In the genomic region with DNA sequence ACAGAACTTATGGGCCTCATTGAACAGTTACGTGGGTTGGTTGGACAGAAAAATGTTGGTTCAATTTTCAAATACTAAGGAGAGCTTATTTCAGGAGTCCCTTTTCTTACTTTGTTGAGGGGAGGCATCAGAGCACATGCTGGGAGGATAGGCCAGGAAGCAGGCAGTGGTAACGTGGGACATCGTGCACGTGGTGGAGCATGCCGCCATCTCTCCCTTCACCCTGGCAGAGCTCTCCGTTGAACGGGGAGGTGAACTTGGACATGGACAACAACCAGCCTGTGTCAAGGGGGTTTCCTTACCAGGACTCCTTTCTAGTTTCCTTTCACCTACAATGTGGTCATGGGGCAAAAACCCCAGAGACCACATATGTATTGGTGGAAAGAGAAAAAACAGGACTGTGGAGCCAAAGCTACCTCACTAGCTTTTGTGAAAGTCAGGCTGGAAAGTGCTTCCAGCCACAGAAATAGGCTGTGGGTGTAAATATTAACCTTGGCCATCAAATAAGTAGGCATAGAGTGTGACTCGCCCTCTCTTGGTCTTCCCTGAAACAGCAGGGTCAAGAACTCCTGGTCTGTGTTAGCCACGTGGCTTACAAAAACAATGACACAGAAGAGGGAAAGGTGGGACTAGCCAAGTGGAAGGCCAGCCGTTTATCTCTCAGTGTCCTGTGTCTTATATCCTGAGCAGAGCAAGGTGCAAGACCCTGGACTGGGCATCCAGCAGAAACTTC, we compare ENCODE assay signal across 8 cellular contexts. TPM values are rescaled to one million over a fixed set of nuclear protein-coding genes. Genes with fewer than 3 reads are reported as not detected.
A peak's percentile ranks its signal among the peaks of the same experiment; 100 is the strongest.
DNase-seq lines count a peak whose midpoint lies in the region; ATAC-seq, FAIRE-seq and TF ChIP-seq lines count a peak whose summit lies in the region.

No MANE protein-coding gene starts in this region.

- TF ChIP-seq RAD21 in IMR-90 (IDR thresholded peaks at IDR 0.05; ENCODE audit: low read length) (0 out of 2 replicates have a peak, but pooled peaks have one; percentile 17), GM12878 (IDR thresholded peaks at IDR 0.05; ENCODE audit: insufficient read depth, low read depth, low read length) (no peak)

- dilution Hi-C loops in IMR-90 (cut with HindIII; ENCODE audit: low sequenced_read_pairs, unreplicated experiment) = no loop called here

- SMC1A ChIA-PET in GM12878 (lab: Charles Lee; ENCODE audit: uncharacterized antibody, unreplicated experiment) = interaction anchor here (0.7 to 1.2 kb wide), 2 partner anchors 9 to 45 kb away, joined by 3 read pairs; no protein-coding TSS in a partner anchor

- peaks cover 35% of the 10 kb centered on the region for H4K20me1 ChIP-seq in IMR-90 (ENCODE audit: insufficient read depth, low read length)
- H4K20me1 ChIP-seq in GM12878 (ENCODE audit: control insufficient read depth, insufficient read depth) = no peaks in the 10 kb centered on the region; the same call in 1 of the 2 replicates

- no TSS peak for BruUV-seq in IMR-90 (replicated peaks; lab: Mats Ljungman, UMichigan)
- BruUV-seq in GM12878 (replicated peaks; lab: Mats Ljungman, UMichigan) = no TSS peak

- H3K14ac ChIP-seq in IMR-90 (replicated peaks; ENCODE audit: low read depth, low read length) = no peak overlapping the region

- WGBS in IMR-90 (ENCODE audit: extremely low coverage in 2 of 2, insufficient read length in 1 of 2), 2 experiments = 85% methylated on average over 5 of the region's 10 CpGs; no CpG with 5 or more reads in 1 of the 2 experiments
- WGBS in GM12878 (ENCODE audit: insufficient coverage, insufficient replicate concordance, low lambda C conversion rate, missing lambda C conversion rate) = 61% methylated on average over 10 of the region's 10 CpGs
- 39% methylated on average over 6 of the region's 10 CpGs for WGBS in right lobe of liver (ENCODE audit: insufficient coverage, low coverage, low lambda C conversion rate, missing lambda C conversion rate)

- TF ChIP-seq CTCF in IMR-90 (conservative IDR thresholded peaks at IDR 0.05; ENCODE audit: low read depth, low read length) = peak; percentile 40
- TF ChIP-seq CTCF in GM12878 (IDR thresholded peaks at IDR 0.05 in 2 of 3, conservative IDR thresholded peaks at IDR 0.05 in 1 of 3; ENCODE audit: control insufficient read depth in 2 of 3, extremely low read depth in 1 of 3, insufficient read depth in 1 of 3, low read depth in 3 of 3, low read length in 3 of 3) = peak in 2 of 3 experiments; percentile 18 to 20; a peak in 1 of 6 replicates
- peak; percentile 32 to 51 (median 40) for TF ChIP-seq CTCF in right lobe of liver (IDR thresholded peaks at IDR 0.05)
- TF ChIP-seq CTCF in D721Med (IDR thresholded peaks at IDR 0.05; ENCODE audit: insufficient read depth, missing control alignments) = no peak

- no peak for FAIRE-seq in GM12878 (lab: Jason Lieb, UNC)
- no peak for FAIRE-seq in D721Med (lab: Jason Lieb, UNC)

- H3K4me1 ChIP-seq in IMR-90 (ENCODE audit: control insufficient read depth, insufficient read depth, low read length) (no peaks in the 10 kb centered on the region), GM12878 (ENCODE audit: control insufficient read depth, insufficient read depth, low read length) (peaks cover 3% of the 10 kb centered on the region; the same call in 1 of the 2 replicates), right lobe of liver (peaks cover 0 to 30% (median 7%) of the 10 kb centered on the region in 4 donors)

- H3K9me1 ChIP-seq in IMR-90 (ENCODE audit: insufficient read depth, low read length) = peaks cover 6% of the 10 kb centered on the region; the same call in 1 of the 2 replicates

- CTCF ChIA-PET in IMR-90 (lab: Yijun Ruan, JAX) (no interaction called here), GM12878 (lab: Yijun Ruan, JAX) (interaction anchor here (0.6 to 1.7 kb wide), 4 partner anchors 11 to 129 kb away, joined by 3 read pairs; no protein-coding TSS in a partner anchor)

- no peak overlapping the region for H3K18ac ChIP-seq in IMR-90 (ENCODE audit: low read depth, low read length)

- RAD21 ChIA-PET in GM12878 (lab: Charles Lee; ENCODE audit: unreplicated experiment) = no interaction called here

- H2AFZ ChIP-seq in IMR-90 (replicated peaks; ENCODE audit: low read length, poor library complexity) (no peak overlapping the region), GM12878 (ENCODE audit: control insufficient read depth, low read depth, low read length) (no peak overlapping the region)

- no peak overlapping the region for H2AK9ac ChIP-seq in IMR-90 (replicated peaks; ENCODE audit: low read depth, low read length, poor library complexity)

- POLR2A ChIA-PET in IMR-90 (lab: Charles Lee; ENCODE audit: unreplicated experiment) = no interaction called here
- POLR2A ChIA-PET in GM12878 (lab: Charles Lee) = no interaction called here

- DNase-seq in Caki2 (ENCODE audit: low read depth) (peak; percentile 92), IMR-90 (peak; percentile 84), GM12878 (ENCODE audit: low read depth, low spot score) (peak; percentile 20), right lobe of liver (peak in 1 of 3 donors; percentile 50), D721Med (ENCODE audit: insufficient read length, low spot score) (no peak), NCI-H446 (lab: John Stamatoyannopoulos, UW) (no peak), KBM-7 (no peak)

- peaks cover 3 to 58% of the 10 kb centered on the region in 2 experiments; a peak in 3 of 4 replicates for H3K79me1 ChIP-seq in IMR-90 (ENCODE audit: low read depth in 1 of 2, low read length in 2 of 2)

- H3K4me2 ChIP-seq in IMR-90 (ENCODE audit: low read depth, low read length) (no peak overlapping the region), GM12878 (ENCODE audit: control insufficient read depth, insufficient read depth) (no peak overlapping the region)

- no peak overlapping the region for H2AK5ac ChIP-seq in IMR-90 (ENCODE audit: low read depth, low read length)

- H3K56ac ChIP-seq in IMR-90 (ENCODE audit: extremely low read depth, insufficient read depth, low read length) = no peak overlapping the region

- no peak overlapping the region for H2BK15ac ChIP-seq in IMR-90 (ENCODE audit: low read depth, low read length)

- H2BK120ac ChIP-seq in IMR-90 (ENCODE audit: low read depth, low read length) = no peak overlapping the region

- H3K27ac ChIP-seq in IMR-90 (ENCODE audit: insufficient read depth, low read length) (no peak overlapping the region), GM12878 (ENCODE audit: control insufficient read depth, insufficient read depth) (no peak overlapping the region), right lobe of liver (peak overlapping the region in 2 of 3 donors; percentile 19 to 74)

- TF ChIP-seq POLR2A in IMR-90 (IDR thresholded peaks at IDR 0.05; ENCODE audit: low read depth, low read length) (no peak), GM12878 (IDR thresholded peaks at IDR 0.05; ENCODE audit: low read depth, low read length) (peak; percentile 25; the same call in 1 of the 2 replicates), right lobe of liver (IDR thresholded peaks at IDR 0.05) (no peak)

- TF ChIP-seq EP300 in GM12878 (IDR thresholded peaks at IDR 0.05; ENCODE audit: borderline replicate concordance in 1 of 2, control insufficient read depth in 1 of 2, low read depth in 2 of 2, low read length in 2 of 2) = no peak

- no peaks in the 10 kb centered on the region for H3K9me3 ChIP-seq in IMR-90 (ENCODE audit: control insufficient read depth, insufficient read depth, low read length)
- no peaks in the 10 kb centered on the region for H3K9me3 ChIP-seq in GM12878 (replicated peaks; ENCODE audit: control insufficient read depth, insufficient read depth, low read length)
- H3K9me3 ChIP-seq in right lobe of liver = no peaks in the 10 kb centered on the region

- intact Hi-C loops in IMR-90 (cut with micrococcal nuclease) = loop anchor here (5.0 kb wide), 1 partner anchor 44 kb away; the partner anchor contains the start of genes SAFB and SAFB2
- intact Hi-C loops in GM12878 (cut with micrococcal nuclease; ENCODE audit: unreplicated experiment) = no loop called here
- intact Hi-C loops in right lobe of liver (cut with DNase I) = no loop called here

- peaks cover 76% of the 10 kb centered on the region for H3K36me3 ChIP-seq in IMR-90 (ENCODE audit: control insufficient read depth, insufficient read depth, low read length)
- peaks cover 32 to 56% of the 10 kb centered on the region in 2 experiments for H3K36me3 ChIP-seq in GM12878 (ENCODE audit: control insufficient read depth in 2 of 2, insufficient read depth in 2 of 2, low read length in 1 of 2)
- peaks cover 25 to 87% (median 51%) of the 10 kb centered on the region in 4 donors for H3K36me3 ChIP-seq in right lobe of liver

- H3K27me3 ChIP-seq in IMR-90 (ENCODE audit: control insufficient read depth, insufficient read depth, low read length) (no peaks in the 10 kb centered on the region), GM12878 (replicated peaks in 1 of 2; ENCODE audit: control insufficient read depth in 2 of 2, insufficient read depth in 2 of 2, low read length in 1 of 2) (no peaks in the 10 kb centered on the region), right lobe of liver (no peaks in the 10 kb centered on the region)

- no peak overlapping the region for H4K91ac ChIP-seq in IMR-90 (ENCODE audit: insufficient read depth, low read depth, low read length)

- no peak overlapping the region for H4K8ac ChIP-seq in IMR-90 (ENCODE audit: low read depth in 2 of 2, low read length in 2 of 2)

- no peak overlapping the region for H2BK5ac ChIP-seq in IMR-90 (ENCODE audit: low read depth, low read length, poor library complexity, severe bottlenecking)

- ATAC-seq in IMR-90 (ENCODE audit: low read depth) (peak; percentile 85), GM12878 (peak; percentile 82), right lobe of liver (peak; percentile 82 to 92 (median 88)), HG03175 (IDR thresholded peaks at IDR 0.05; ENCODE audit: unreplicated experiment) (no peak)

- no peak overlapping the region for H3K23ac ChIP-seq in IMR-90 (ENCODE audit: low read depth, low read length)

- H3K9ac ChIP-seq in IMR-90 (ENCODE audit: low read depth, low read length) = no peak overlapping the region
- H3K9ac ChIP-seq in GM12878 (ENCODE audit: control insufficient read depth, insufficient read depth, low read length) = no peak overlapping the region

- H3K4me3 ChIP-seq in IMR-90 (ENCODE audit: insufficient read depth, low read depth, low read length) (no peak overlapping the region), GM12878 (no peak overlapping the region), right lobe of liver (no peak overlapping the region)

- no peak overlapping the region for H3K4ac ChIP-seq in IMR-90 (ENCODE audit: low read depth, low read length)

- no peak overlapping the region for H4K5ac ChIP-seq in IMR-90 (ENCODE audit: low read depth, low read length)

- no peak overlapping the region for H2BK20ac ChIP-seq in IMR-90 (ENCODE audit: low read depth, low read length)

- in situ Hi-C loops in Caki2 (cut with HindIII; ENCODE audit: low pct_unique_long_range_greater_than_20kb, low sequenced_read_pairs) = no loop called here
- in situ Hi-C loops in IMR-90 (cut with MboI; ENCODE audit: low sequenced_read_pairs) = no loop called here
- in situ Hi-C loops in GM12878 (cut with MboI) = no loop called here
- in situ Hi-C loops in KBM-7 (cut with MboI; ENCODE audit: low pct_unique_long_range_greater_than_20kb, low sequenced_read_pairs) = no loop called here

- H3K79me2 ChIP-seq in GM12878 (ENCODE audit: control insufficient read depth, insufficient read depth, low read length) = no peaks in the 10 kb centered on the region

RNA-seq across cellular contexts. Expression of gene MICOS13, which starts 14.4 kb away (rescaled TPM):
- 71.3 and 130 TPM in 2 replicates for total RNA-seq in Caki2 (2014; rRNA removed; shearing (Covaris generic); ENCODE audit: low replicate concordance)
- total RNA-seq in IMR-90 (2012; rRNA removed) (14.5 and 15.8 TPM in 2 replicates), GM12878 (2014; rRNA removed) (177 and 211 TPM in 2 replicates), GM12878 (2014; rRNA removed; fragmentation: Illumina TruSeq; extraction: Trizol) (34.9 and 41.2 TPM in 2 replicates), GM12878 (2021) (61.1 and 61.3 TPM in 2 replicates), right lobe of liver (10 to 100 TPM; 24.2 to 54.3 (median 33.7) TPM)
- polyA plus RNA-seq in IMR-90 (2012; rRNA removed) (48.9 and 80.2 TPM in 2 replicates), GM12878 (2011; rRNA removed) (12.4 and 24.3 TPM in 2 replicates), GM12878 (2014; fragmentation: Illumina TruSeq; extraction: Trizol) (3.5 and 16.8 TPM in 2 replicates), GM12878 (2014; fragmentation: Nextera tagmentation; extraction: Ambion mirVana) (10 to 100 TPM in 1 of 2 experiments, 1 to 10 TPM in 1; 9.4 to 38.1 TPM), GM12878 (2014; rRNA removed) (119 and 171 TPM in 2 replicates), GM12878 (2016; fragmentation: Nextera tagmentation; extraction: Ambion mirVana) (100 to 1,000 TPM; 113 to 118 TPM)
- polyA plus RNA-seq in IMR-90 (2012; cell fraction: cytosol; rRNA removed) = 91.5 and 98.4 TPM in 2 replicates
- polyA plus RNA-seq in IMR-90 (2012; cell fraction: nucleus; rRNA removed; ENCODE audit: low replicate concordance) = 22.5 and 47.5 TPM in 2 replicates
- 9.1 and 11.0 TPM in 2 replicates for total RNA-seq in GM12878 (2013; cell fraction: nucleolus; rRNA removed)
- 8.1 TPM for polyA plus RNA-seq in GM12878 (2011; ENCODE audit: low read depth)
- polyA plus RNA-seq in GM12878 (2011; cell fraction: cytosol; rRNA removed) = 32.8 and 53.4 TPM in 2 replicates
- 20.9 and 31.4 TPM in 2 replicates for polyA plus RNA-seq in GM12878 (2011; cell fraction: nucleus; rRNA removed)
- polyA plus RNA-seq in GM12878 (2012) = 44.0 and 63.5 TPM in 2 replicates
- polyA minus RNA-seq in GM12878 (2011; rRNA and poly(A)+ RNA removed) = 4.8 and 13.2 TPM in 2 replicates
- 6.2 and 10.8 TPM in 2 replicates for polyA minus RNA-seq in GM12878 (2011; cell fraction: cytosol; rRNA and poly(A)+ RNA removed)
- polyA minus RNA-seq in GM12878 (2011; cell fraction: nucleus; rRNA and poly(A)+ RNA removed) = 8.9 and 16.1 TPM in 2 replicates

RNA-seq across cellular contexts. Expression of gene HSD11B1L, which starts 14.9 kb away (rescaled TPM):
- 2.6 and 12.1 TPM in 2 replicates for total RNA-seq in Caki2 (2014; rRNA removed; shearing (Covaris generic); ENCODE audit: low replicate concordance)
- total RNA-seq in IMR-90 (2012; rRNA removed) (1.9 and 2.2 TPM in 2 replicates), GM12878 (2014; rRNA removed) (1.2 and 1.7 TPM in 2 replicates), GM12878 (2014; rRNA removed; fragmentation: Illumina TruSeq; extraction: Trizol) (0.49 and 0.55 TPM in 2 replicates), GM12878 (2021) (1.1 and 1.5 TPM in 2 replicates), right lobe of liver (10 to 100 TPM in 1 of 6 experiments, 1 to 10 TPM in 5; 1.6 to 10.3 (median 4.0) TPM)
- polyA plus RNA-seq in IMR-90 (2012; rRNA removed) (7.2 and 8.2 TPM in 2 replicates), GM12878 (2011; rRNA removed) (0.84 TPM in 2 replicates), GM12878 (2014; fragmentation: Illumina TruSeq; extraction: Trizol) (0.29 TPM in 1 of 2 replicates, not detected in the other), GM12878 (2014; fragmentation: Nextera tagmentation; extraction: Ambion mirVana) (under 1 TPM in 1 of 2 experiments, not detected in 1; 0.35 TPM), GM12878 (2014; rRNA removed) (1.0 and 1.6 TPM in 2 replicates), GM12878 (2016; fragmentation: Nextera tagmentation; extraction: Ambion mirVana) (1 to 10 TPM; 1.1 to 1.8 TPM)
- 9.8 and 14.6 TPM in 2 replicates for polyA plus RNA-seq in IMR-90 (2012; cell fraction: cytosol; rRNA removed)
- 10.8 and 19.3 TPM in 2 replicates for polyA plus RNA-seq in IMR-90 (2012; cell fraction: nucleus; rRNA removed; ENCODE audit: low replicate concordance)
- total RNA-seq in GM12878 (2013; cell fraction: nucleolus; rRNA removed) = 0.64 and 2.5 TPM in 2 replicates
- 0.31 TPM for polyA plus RNA-seq in GM12878 (2011; ENCODE audit: low read depth)
- 1.8 and 3.0 TPM in 2 replicates for polyA plus RNA-seq in GM12878 (2011; cell fraction: cytosol; rRNA removed)
- 1.4 and 2.1 TPM in 2 replicates for polyA plus RNA-seq in GM12878 (2011; cell fraction: nucleus; rRNA removed)
- polyA plus RNA-seq in GM12878 (2012) = 2.0 and 2.6 TPM in 2 replicates
- 0.29 and 0.52 TPM in 2 replicates for polyA minus RNA-seq in GM12878 (2011; rRNA and poly(A)+ RNA removed)
- not detected in 2 replicates for polyA minus RNA-seq in GM12878 (2011; cell fraction: cytosol; rRNA and poly(A)+ RNA removed)
- polyA minus RNA-seq in GM12878 (2011; cell fraction: nucleus; rRNA and poly(A)+ RNA removed) = 0.77 TPM in 1 of 2 replicates, not detected in the other

RNA-seq across cellular contexts. Expression of gene RPL36, which starts 24.1 kb away (rescaled TPM):
- total RNA-seq in Caki2 (2014; rRNA removed; shearing (Covaris generic); ENCODE audit: low replicate concordance) = 598 and 658 TPM in 2 replicates
- total RNA-seq in IMR-90 (2012; rRNA removed) (232 and 251 TPM in 2 replicates), GM12878 (2014; rRNA removed) (1,704 and 2,091 TPM in 2 replicates), GM12878 (2014; rRNA removed; fragmentation: Illumina TruSeq; extraction: Trizol) (1,553 and 1,673 TPM in 2 replicates), GM12878 (2021) (1,583 and 1,661 TPM in 2 replicates), right lobe of liver (100 to 1,000 TPM; 232 to 283 (median 251) TPM)
- polyA plus RNA-seq in IMR-90 (2012; rRNA removed) (757 and 1,037 TPM in 2 replicates), GM12878 (2011; rRNA removed) (499 and 1,144 TPM in 2 replicates), GM12878 (2014; fragmentation: Illumina TruSeq; extraction: Trizol) (67.8 and 374 TPM in 2 replicates), GM12878 (2014; fragmentation: Nextera tagmentation; extraction: Ambion mirVana) (1,000 to 10,000 TPM; 4,698 to 4,942 TPM), GM12878 (2014; rRNA removed) (2,015 and 2,575 TPM in 2 replicates), GM12878 (2016; fragmentation: Nextera tagmentation; extraction: Ambion mirVana) (1,000 to 10,000 TPM; 2,328 to 2,411 TPM)
- polyA plus RNA-seq in IMR-90 (2012; cell fraction: cytosol; rRNA removed) = 423 and 828 TPM in 2 replicates
- polyA plus RNA-seq in IMR-90 (2012; cell fraction: nucleus; rRNA removed; ENCODE audit: low replicate concordance) = 216 and 218 TPM in 2 replicates
- total RNA-seq in GM12878 (2013; cell fraction: nucleolus; rRNA removed) = 94.2 and 106 TPM in 2 replicates
- polyA plus RNA-seq in GM12878 (2011; ENCODE audit: low read depth) = 170 TPM
- polyA plus RNA-seq in GM12878 (2011; cell fraction: cytosol; rRNA removed) = 723 and 1,358 TPM in 2 replicates
- 426 and 530 TPM in 2 replicates for polyA plus RNA-seq in GM12878 (2011; cell fraction: nucleus; rRNA removed)
- polyA plus RNA-seq in GM12878 (2012) = 3,043 and 3,382 TPM in 2 replicates
- 196 and 405 TPM in 2 replicates for polyA minus RNA-seq in GM12878 (2011; rRNA and poly(A)+ RNA removed)
- polyA minus RNA-seq in GM12878 (2011; cell fraction: cytosol; rRNA and poly(A)+ RNA removed) = 476 and 536 TPM in 2 replicates
- polyA minus RNA-seq in GM12878 (2011; cell fraction: nucleus; rRNA and poly(A)+ RNA removed) = 142 and 195 TPM in 2 replicates

RNA-seq across cellular contexts. Expression of gene SAFB, which starts 43.1 kb away (rescaled TPM):
- total RNA-seq in Caki2 (2014; rRNA removed; shearing (Covaris generic); ENCODE audit: low replicate concordance) = 35.5 and 54.0 TPM in 2 replicates
- total RNA-seq in IMR-90 (2012; rRNA removed) (18.5 and 26.1 TPM in 2 replicates), GM12878 (2014; rRNA removed) (45.0 and 55.9 TPM in 2 replicates), GM12878 (2014; rRNA removed; fragmentation: Illumina TruSeq; extraction: Trizol) (49.2 and 53.0 TPM in 2 replicates), GM12878 (2021) (110 and 122 TPM in 2 replicates), right lobe of liver (10 to 100 TPM; 31.2 to 45.7 (median 32.8) TPM)
- polyA plus RNA-seq in IMR-90 (2012; rRNA removed) (36.6 and 41.2 TPM in 2 replicates), GM12878 (2011; rRNA removed) (54.9 and 62.1 TPM in 2 replicates), GM12878 (2014; fragmentation: Illumina TruSeq; extraction: Trizol) (66.6 and 70.3 TPM in 2 replicates), GM12878 (2014; fragmentation: Nextera tagmentation; extraction: Ambion mirVana) (1 to 10 TPM; 1.6 to 2.9 TPM), GM12878 (2014; rRNA removed) (114 and 122 TPM in 2 replicates), GM12878 (2016; fragmentation: Nextera tagmentation; extraction: Ambion mirVana) (100 to 1,000 TPM; 126 to 131 TPM)
- 51.4 and 92.6 TPM in 2 replicates for polyA plus RNA-seq in IMR-90 (2012; cell fraction: cytosol; rRNA removed)
- polyA plus RNA-seq in IMR-90 (2012; cell fraction: nucleus; rRNA removed; ENCODE audit: low replicate concordance) = 92.9 and 147 TPM in 2 replicates
- 316 and 319 TPM in 2 replicates for total RNA-seq in GM12878 (2013; cell fraction: nucleolus; rRNA removed)
- polyA plus RNA-seq in GM12878 (2011; ENCODE audit: low read depth) = 25.5 TPM
- polyA plus RNA-seq in GM12878 (2011; cell fraction: cytosol; rRNA removed) = 58.3 and 103 TPM in 2 replicates
- 206 and 327 TPM in 2 replicates for polyA plus RNA-seq in GM12878 (2011; cell fraction: nucleus; rRNA removed)
- polyA plus RNA-seq in GM12878 (2012) = 61.7 and 61.9 TPM in 2 replicates
- polyA minus RNA-seq in GM12878 (2011; rRNA and poly(A)+ RNA removed) = 21.7 and 34.3 TPM in 2 replicates
- polyA minus RNA-seq in GM12878 (2011; cell fraction: cytosol; rRNA and poly(A)+ RNA removed) = 27.4 and 29.1 TPM in 2 replicates
- polyA minus RNA-seq in GM12878 (2011; cell fraction: nucleus; rRNA and poly(A)+ RNA removed) = 67.8 and 87.7 TPM in 2 replicates

RNA-seq across cellular contexts. Expression of gene SAFB2, which starts 43.4 kb away (rescaled TPM):
- total RNA-seq in Caki2 (2014; rRNA removed; shearing (Covaris generic); ENCODE audit: low replicate concordance) = 2.0 and 12.9 TPM in 2 replicates
- total RNA-seq in IMR-90 (2012; rRNA removed) (11.8 and 17.8 TPM in 2 replicates), GM12878 (2014; rRNA removed) (30.3 and 36.3 TPM in 2 replicates), GM12878 (2014; rRNA removed; fragmentation: Illumina TruSeq; extraction: Trizol) (33.3 and 34.5 TPM in 2 replicates), GM12878 (2021) (78.3 and 89.2 TPM in 2 replicates), right lobe of liver (10 to 100 TPM; 16.9 to 48.9 (median 41.7) TPM)
- polyA plus RNA-seq in IMR-90 (2012; rRNA removed) (26.2 and 28.6 TPM in 2 replicates), GM12878 (2011; rRNA removed) (26.5 and 27.7 TPM in 2 replicates), GM12878 (2014; fragmentation: Illumina TruSeq; extraction: Trizol) (49.6 and 53.2 TPM in 2 replicates), GM12878 (2014; fragmentation: Nextera tagmentation; extraction: Ambion mirVana) (10 to 100 TPM in 1 of 2 experiments, 1 to 10 TPM in 1; 4.5 to 24.6 TPM), GM12878 (2014; rRNA removed) (52.7 and 57.8 TPM in 2 replicates), GM12878 (2016; fragmentation: Nextera tagmentation; extraction: Ambion mirVana) (10 to 100 TPM; 70.0 to 74.1 TPM)
- polyA plus RNA-seq in IMR-90 (2012; cell fraction: cytosol; rRNA removed) = 15.9 and 19.7 TPM in 2 replicates
- 82.6 and 84.3 TPM in 2 replicates for polyA plus RNA-seq in IMR-90 (2012; cell fraction: nucleus; rRNA removed; ENCODE audit: low replicate concordance)
- 316 and 336 TPM in 2 replicates for total RNA-seq in GM12878 (2013; cell fraction: nucleolus; rRNA removed)
- polyA plus RNA-seq in GM12878 (2011; ENCODE audit: low read depth) = 26.4 TPM
- polyA plus RNA-seq in GM12878 (2011; cell fraction: cytosol; rRNA removed) = 17.6 and 31.8 TPM in 2 replicates
- polyA plus RNA-seq in GM12878 (2011; cell fraction: nucleus; rRNA removed) = 182 and 211 TPM in 2 replicates
- 45.0 and 45.5 TPM in 2 replicates for polyA plus RNA-seq in GM12878 (2012)
- polyA minus RNA-seq in GM12878 (2011; rRNA and poly(A)+ RNA removed) = 32.6 and 38.3 TPM in 2 replicates
- polyA minus RNA-seq in GM12878 (2011; cell fraction: cytosol; rRNA and poly(A)+ RNA removed) = 9.8 and 15.9 TPM in 2 replicates
- polyA minus RNA-seq in GM12878 (2011; cell fraction: nucleus; rRNA and poly(A)+ RNA removed) = 47.8 and 77.2 TPM in 2 replicates

Comparison
In these comparisons a context has a peak if more than half of its experiments do, and no peak if none do; other contexts are left out.
1. DNase-seq: peak in Caki2 (single experiment), IMR-90 (single experiment) and GM12878 (single experiment); none in D721Med (single experiment), NCI-H446 (0 of 2) and KBM-7 (single experiment).
2. H3K27ac ChIP-seq: peak in right lobe of liver (2 of 3); none in IMR-90 (single experiment) and GM12878 (single experiment).